ENCODE assay signal across 16 cellular contexts in genomic region chr7:7810826-7811225, GRCh38.
"Had no signal": no experiment of that assay in that cellular context is flagged by ENCODE, and none has a peak within 500 bp of the region (broad histone marks: within the 10 kb centered on the region; RNA-seq: fewer than 3 reads in every experiment).

No MANE protein-coding gene starts in this region.

- ATAC-seq: natural killer cell; stimulated activated memory B cell treated with anti-CD40 and anti-IgM and Interleukin-4, amounts not matched to agents 10 μg/mL and 1 μg/mL and 100 μg/mL, for 72 hours; stimulated activated naive CD8-positive, alpha-beta T cell treated with anti-CD3 and anti-CD28 coated beads, Interleukin-15, amount 100 ng/mL, for 72 hours had no signal

- DNase-seq: islet precursor cell; left ventricle myocardium inferior; mesendoderm; naive B cell; natural killer cell; nephron progenitor cell; ovary; right lobe of liver; stimulated activated CD4-positive, alpha-beta T cell treated with anti-CD3 and anti-CD28 coated beads, Interleukin-1b, Interleukin-23, amount 100 ng/mL, for 48 hours; stimulated activated CD4-positive, alpha-beta T cell treated with anti-CD3 and anti-CD28 coated beads, Interleukin-2, amount 100 ng/mL, for 48 hours; stimulated activated CD4-positive, alpha-beta T cell treated with anti-CD3 and anti-CD28 coated beads, Interleukin-4, amount 100 ng/mL, for 4 hours; stimulated activated CD8-positive, alpha-beta memory T cell treated with anti-CD3 and anti-CD28 coated beads, Interleukin-4, amount 100 ng/mL, for 48 hours; stimulated activated naive CD4-positive, alpha-beta T cell treated with Interleukin-2 at 50 U/mL for 16 hours; stimulated activated naive CD8-positive, alpha-beta T cell treated with anti-CD3 and anti-CD28 coated beads, Interleukin-15, amount 100 ng/mL, for 72 hours; substantia nigra had no signal
